8 cellular contexts compared by ENCODE assay signal in genomic region chr4:184825394-184826314, GRCh38. TPM values are rescaled to one million over a fixed set of nuclear protein-coding genes. Genes with fewer than 3 reads are reported as not detected.
DNase-seq lines count a peak whose midpoint lies in the region; ATAC-seq and TF ChIP-seq lines count a peak whose summit lies in the region.

TSS of gene ACSL1 (minus strand) at chr4:184825968. CDS start at chr4:184803514, 22,454 bp downstream.

- H3K4me3 Mint-ChIP-seq in activated CD8-positive, alpha-beta T cell treated with anti-CD3 and anti-CD28 coated beads, Interleukin-2, amount 10 ng/mL, durations not matched to agents 7 days and 5 days, result peak within 1 kb of the TSS; percentile 87
- peak within 1 kb of the TSS; percentile 93 for H3K4me3 Mint-ChIP-seq in memory B cell

- peak within 1 kb of the TSS; percentile 65 for H3K4me3 ChIP-seq in AG04450 (ENCODE audit: low read depth, low read length)

- DNase-seq in AG04450 (ENCODE audit: low read depth, low spot score) (no peak), NCI-H748 (lab: John Stamatoyannopoulos, UW; ENCODE audit: unreplicated experiment) (peak; percentile 72), memory B cell (ENCODE audit: low spot score in 2 of 2) (peak; percentile 74 to 80)
- DNase-seq in activated CD8-positive, alpha-beta T cell treated with anti-CD3 and anti-CD28 coated beads, Interleukin-2, amount 10 ng/mL, durations not matched to agents 7 days and 5 days, result peak; percentile 79
- DNase-seq in effector CD4-positive, alpha-beta T cell, result peak; percentile 65
- peak; percentile 73 for DNase-seq in stimulated activated CD8-positive, alpha-beta memory T cell treated with anti-CD3 and anti-CD28 coated beads, Interleukin-12 subunit alpha, Interleukin-12 subunit beta, amount 100 ng/mL, for 4 hours (ENCODE audit: low read depth)

- ATAC-seq in GM18861 (IDR thresholded peaks at IDR 0.05; ENCODE audit: unreplicated experiment) (peak; percentile 49), HG03066 (IDR thresholded peaks at IDR 0.05; ENCODE audit: low read depth, unreplicated experiment) (peak; percentile 79), memory B cell (ENCODE audit: low read depth) (peak; percentile 73)
- peak; percentile 82 for ATAC-seq in activated CD8-positive, alpha-beta T cell treated with anti-CD3 and anti-CD28 coated beads, Interleukin-2, amount 10 ng/mL, durations not matched to agents 7 days and 5 days

- peaks cover 39% of the 10 kb centered on the region for H3K4me1 Mint-ChIP-seq in activated CD8-positive, alpha-beta T cell treated with anti-CD3 and anti-CD28 coated beads, Interleukin-2, amount 10 ng/mL, durations not matched to agents 7 days and 5 days (ENCODE audit: low read depth)
- H3K4me1 Mint-ChIP-seq in memory B cell, result peaks cover 35% of the 10 kb centered on the region

- H3K27me3 ChIP-seq in AG04450 (ENCODE audit: control insufficient read depth, insufficient read depth, low read length), result peaks cover 4% of the 10 kb centered on the region

- H3K9me3 ChIP-seq in AG04450 (ENCODE audit: control insufficient read depth, insufficient read depth, low read length), result no peaks in the 10 kb centered on the region

- no peaks in the 10 kb centered on the region for H3K9me3 Mint-ChIP-seq in activated CD8-positive, alpha-beta T cell treated with anti-CD3 and anti-CD28 coated beads, Interleukin-2, amount 10 ng/mL, durations not matched to agents 7 days and 5 days (ENCODE audit: insufficient read depth)
- no peaks in the 10 kb centered on the region for H3K9me3 Mint-ChIP-seq in memory B cell

- POLR2A ChIA-PET in AG04450 (lab: Yijun Ruan, JAX), result interaction anchor here (0.8 to 1.8 kb wide), 3 partner anchors 20 to 92 kb away, joined by 3 to 4 read pairs (median 3); partner anchors contain the start of gene CENPU
- POLR2A ChIA-PET in activated CD8-positive, alpha-beta T cell treated with anti-CD3 and anti-CD28 coated beads, Interleukin-2, amount 10 ng/mL, durations not matched to agents 7 days and 5 days (lab: Charles Lee), result interaction anchor here (0.6 to 3.0 kb wide), 3 partner anchors 33 to 92 kb away, joined by 3 to 15 read pairs (median 4); partner anchors contain the start of gene CENPU

- peaks cover 24% of the 10 kb centered on the region for H3K27me3 Mint-ChIP-seq in activated CD8-positive, alpha-beta T cell treated with anti-CD3 and anti-CD28 coated beads, Interleukin-2, amount 10 ng/mL, durations not matched to agents 7 days and 5 days (ENCODE audit: low read depth)
- H3K27me3 Mint-ChIP-seq in memory B cell, result no peaks in the 10 kb centered on the region

- peak within 1 kb of the TSS; percentile 87 for H3K27ac Mint-ChIP-seq in activated CD8-positive, alpha-beta T cell treated with anti-CD3 and anti-CD28 coated beads, Interleukin-2, amount 10 ng/mL, durations not matched to agents 7 days and 5 days
- H3K27ac Mint-ChIP-seq in memory B cell, result peak within 1 kb of the TSS; percentile 91

- no peaks in the 10 kb centered on the region for H3K36me3 Mint-ChIP-seq in activated CD8-positive, alpha-beta T cell treated with anti-CD3 and anti-CD28 coated beads, Interleukin-2, amount 10 ng/mL, durations not matched to agents 7 days and 5 days (ENCODE audit: low read depth)
- no peaks in the 10 kb centered on the region for H3K36me3 Mint-ChIP-seq in memory B cell

- CTCF ChIA-PET in AG04450 (lab: Charles Lee), result interaction anchor here (0.7 to 1.2 kb wide), 2 partner anchors 18 to 80 kb away, joined by 3 read pairs; no protein-coding TSS in a partner anchor
- CTCF ChIA-PET in activated CD8-positive, alpha-beta T cell treated with anti-CD3 and anti-CD28 coated beads, Interleukin-2, amount 10 ng/mL, durations not matched to agents 7 days and 5 days (lab: Charles Lee), result interaction anchor here (0.9 kb wide), 1 partner anchor 111 kb away, joined by 3 read pairs; no protein-coding TSS in a partner anchor

- TF ChIP-seq CTCF in AG04450 (IDR thresholded peaks at IDR 0.05; ENCODE audit: low read depth, low read length), result no peak

- no peak within 1 kb of the TSS for H3K27ac ChIP-seq in AG04450 (ENCODE audit: low read depth, low read length)

RNA-seq across cellular contexts. Expression of gene ACSL1, which starts in this region (rescaled TPM):
- polyA plus RNA-seq in AG04450 (2011; rRNA removed), result 20.3 and 23.9 TPM in 2 replicates
- 27.7 and 28.5 TPM in 2 replicates for polyA minus RNA-seq in AG04450 (2011; rRNA and poly(A)+ RNA removed)
- total RNA-seq in activated CD8-positive, alpha-beta T cell treated with anti-CD3 and anti-CD28 coated beads, Interleukin-2, amount 10 ng/mL, durations not matched to agents 7 days and 5 days, result 1 to 10 TPM; 7.5 to 8.7 TPM
